ENCODE assay signal across 33 cellular contexts in the genomic region with DNA sequence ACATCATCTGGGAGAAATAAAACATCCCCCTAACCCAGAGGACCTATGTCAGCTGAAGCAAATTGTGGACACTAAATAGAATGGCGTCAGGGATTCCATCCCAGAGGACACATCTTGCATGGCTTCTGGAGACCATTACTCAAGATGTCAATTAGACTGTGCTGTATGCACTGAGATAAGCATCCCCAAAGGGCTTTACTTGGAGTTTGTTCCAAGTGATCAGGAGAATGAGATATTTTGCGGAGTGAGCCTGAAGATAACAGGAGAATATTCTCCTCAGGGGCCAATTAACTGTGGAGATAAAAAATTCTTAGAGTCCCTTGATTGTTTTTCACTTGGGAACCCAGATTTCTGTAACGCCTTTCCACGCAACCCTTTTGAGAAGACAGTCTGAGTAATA. TPM values are rescaled to one million over a fixed set of nuclear protein-coding genes. Genes with fewer than 3 reads are reported as not detected.
"Had no signal": no experiment of that assay in that cellular context is flagged by ENCODE, and none has a peak within 500 bp of the region (broad histone marks: within the 10 kb centered on the region; RNA-seq: fewer than 3 reads in every experiment).

No MANE protein-coding gene starts in this region.

- FAIRE-seq: urothelium cell line had no signal

- H3K27ac Mint-ChIP-seq: stimulated activated effector memory CD8-positive, alpha-beta T cell treated with anti-CD3 and anti-CD28 coated beads, Interleukin-12 subunit alpha, Interleukin-12 subunit beta, amount 100 ng/mL, for 72 hours; stimulated activated memory B cell treated with anti-CD40 and anti-IgM and Interleukin-4, amounts not matched to agents 10 μg/mL and 1 μg/mL and 100 μg/mL, for 72 hours; stimulated activated naive B cell treated with anti-CD40 and anti-IgM and Interleukin-4, amounts not matched to agents 10 μg/mL and 1 μg/mL and 100 μg/mL, for 72 hours; stimulated activated naive CD8-positive, alpha-beta T cell treated with anti-CD3 and anti-CD28 coated beads, Interleukin-15, amount 100 ng/mL, for 72 hours; stimulated activated naive CD8-positive, alpha-beta T cell treated with anti-CD3 and anti-CD28 coated beads, Interleukin-15, Interleukin-2, amounts not matched to agents 100 ng/mL and 50 ng/mL, for 24 hours; type B pancreatic cell had no signal

- DNase-seq: stimulated activated CD4-positive, alpha-beta T cell treated with anti-CD3 and anti-CD28 coated beads, Interleukin-2, amount 100 ng/mL, for 48 hours; stimulated activated CD4-positive, alpha-beta T cell treated with anti-CD3 and anti-CD28 coated beads, Interleukin-4, amount 100 ng/mL, for 1 hour; stimulated activated CD4-positive, alpha-beta T cell treated with anti-CD3 and anti-CD28 coated beads, Interleukin-4, amount 100 ng/mL, for 24 hours; stimulated activated CD4-positive, alpha-beta T cell treated with anti-CD3 and anti-CD28 coated beads, Interleukin-4, amount 100 ng/mL, for 4 hours; stimulated activated CD8-positive, alpha-beta memory T cell treated with anti-CD3 and anti-CD28 coated beads, Interleukin-4, amount 100 ng/mL, for 48 hours; stimulated activated naive B cell treated with anti-CD40 and anti-IgM and Interleukin-4, amounts not matched to agents 10 μg/mL and 1 μg/mL and 100 μg/mL, for 72 hours; stimulated activated naive CD4-positive, alpha-beta T cell; stimulated activated naive CD4-positive, alpha-beta T cell treated with Interleukin-2 at 50 U/mL for 16 hours; stimulated activated naive CD8-positive, alpha-beta T cell treated with anti-CD3 and anti-CD28 coated beads, Interleukin-15, amount 100 ng/mL, for 72 hours; stimulated activated naive CD8-positive, alpha-beta T cell treated with anti-CD3 and anti-CD28 coated beads, Interleukin-15, Interleukin-2, amounts not matched to agents 100 U/mL and 50 U/mL, for 24 hours; stomach; substantia nigra; testis; thyroid gland; tibial artery; transverse colon; trophoblast cell; upper lobe of left lung; upper lobe of right lung; uterus had no signal

- H3K27me3 Mint-ChIP-seq: stimulated activated memory B cell treated with anti-CD40 and anti-IgM and Interleukin-4, amounts not matched to agents 10 μg/mL and 1 μg/mL and 100 μg/mL, for 72 hours; stimulated activated naive B cell treated with anti-CD40 and anti-IgM and Interleukin-4, amounts not matched to agents 10 μg/mL and 1 μg/mL and 100 μg/mL, for 72 hours; stimulated activated naive CD8-positive, alpha-beta T cell treated with anti-CD3 and anti-CD28 coated beads, Interleukin-15, amount 100 ng/mL, for 72 hours; stimulated activated naive CD8-positive, alpha-beta T cell treated with anti-CD3 and anti-CD28 coated beads, Interleukin-15, Interleukin-2, amounts not matched to agents 100 ng/mL and 50 ng/mL, for 24 hours; type B pancreatic cell had no signal

- H3K36me3 Mint-ChIP-seq: stimulated activated effector memory CD8-positive, alpha-beta T cell treated with anti-CD3 and anti-CD28 coated beads, Interleukin-12 subunit alpha, Interleukin-12 subunit beta, amount 100 ng/mL, for 72 hours; type B pancreatic cell had no signal

- H3K9me3 ChIP-seq: stomach, suprapubic skin, testis, thoracic aorta, thyroid gland, tibial artery, transverse colon, upper lobe of left lung, upper lobe of right lung, uterus, vagina had no signal

- H3K4me3 ChIP-seq: stomach, suprapubic skin, testis, thoracic aorta, thyroid gland, tibial artery, tibial nerve, transverse colon, upper lobe of left lung, upper lobe of right lung, uterus, vagina had no signal

- ATAC-seq: stimulated activated effector memory CD8-positive, alpha-beta T cell treated with anti-CD3 and anti-CD28 coated beads, Interleukin-12 subunit alpha, Interleukin-12 subunit beta, amount 100 ng/mL, for 72 hours; stimulated activated memory B cell treated with anti-CD40 and anti-IgM and Interleukin-4, amounts not matched to agents 10 μg/mL and 1 μg/mL and 100 μg/mL, for 72 hours; stimulated activated naive B cell treated with anti-CD40 and anti-IgM and Interleukin-4, amounts not matched to agents 10 μg/mL and 1 μg/mL and 100 μg/mL, for 72 hours; stimulated activated naive CD8-positive, alpha-beta T cell treated with anti-CD3 and anti-CD28 coated beads, Interleukin-15, amount 100 ng/mL, for 72 hours; stimulated activated naive CD8-positive, alpha-beta T cell treated with anti-CD3 and anti-CD28 coated beads, Interleukin-15, Interleukin-2, amounts not matched to agents 100 U/mL and 50 U/mL, for 24 hours; upper lobe of right lung had no signal

- H3K36me3 ChIP-seq: suprapubic skin, thoracic aorta, thyroid gland, transverse colon, upper lobe of left lung, upper lobe of right lung, uterus, vagina had no signal

- H3K4me1 Mint-ChIP-seq: stimulated activated effector memory CD8-positive, alpha-beta T cell treated with anti-CD3 and anti-CD28 coated beads, Interleukin-12 subunit alpha, Interleukin-12 subunit beta, amount 100 ng/mL, for 72 hours; stimulated activated memory B cell treated with anti-CD40 and anti-IgM and Interleukin-4, amounts not matched to agents 10 μg/mL and 1 μg/mL and 100 μg/mL, for 72 hours; stimulated activated naive CD8-positive, alpha-beta T cell treated with anti-CD3 and anti-CD28 coated beads, Interleukin-15, amount 100 ng/mL, for 72 hours had no signal

- H3K4me1 ChIP-seq: stomach, suprapubic skin, testis, thyroid gland, tibial artery, tibial nerve, transverse colon, upper lobe of left lung, upper lobe of right lung, uterus, vagina had no signal

- H3K27me3 ChIP-seq: stomach, suprapubic skin, testis, thyroid gland, tibial artery, tibial nerve, transverse colon, upper lobe of left lung, upper lobe of right lung, uterus, vagina had no signal

- H3K27ac ChIP-seq: stomach, suprapubic skin, testis, thoracic aorta, thyroid gland, tibial artery, tibial nerve, transverse colon, upper lobe of left lung, upper lobe of right lung, uterus, vagina had no signal

- H3K9me3 Mint-ChIP-seq: stimulated activated effector memory CD8-positive, alpha-beta T cell treated with anti-CD3 and anti-CD28 coated beads, Interleukin-12 subunit alpha, Interleukin-12 subunit beta, amount 100 ng/mL, for 72 hours; stimulated activated naive CD8-positive, alpha-beta T cell treated with anti-CD3 and anti-CD28 coated beads, Interleukin-15, amount 100 ng/mL, for 72 hours; stimulated activated naive CD8-positive, alpha-beta T cell treated with anti-CD3 and anti-CD28 coated beads, Interleukin-15, Interleukin-2, amounts not matched to agents 100 ng/mL and 50 ng/mL, for 24 hours had no signal

- H3K4me3 Mint-ChIP-seq: stimulated activated effector memory CD8-positive, alpha-beta T cell treated with anti-CD3 and anti-CD28 coated beads, Interleukin-12 subunit alpha, Interleukin-12 subunit beta, amount 100 ng/mL, for 72 hours; stimulated activated memory B cell treated with anti-CD40 and anti-IgM and Interleukin-4, amounts not matched to agents 10 μg/mL and 1 μg/mL and 100 μg/mL, for 72 hours; stimulated activated naive B cell treated with anti-CD40 and anti-IgM and Interleukin-4, amounts not matched to agents 10 μg/mL and 1 μg/mL and 100 μg/mL, for 72 hours; stimulated activated naive CD8-positive, alpha-beta T cell treated with anti-CD3 and anti-CD28 coated beads, Interleukin-15, amount 100 ng/mL, for 72 hours; stimulated activated naive CD8-positive, alpha-beta T cell treated with anti-CD3 and anti-CD28 coated beads, Interleukin-15, Interleukin-2, amounts not matched to agents 100 ng/mL and 50 ng/mL, for 24 hours; type B pancreatic cell had no signal

RNA-seq across cellular contexts. Expression of a gene that starts 4.5 kb away (rescaled TPM):
- total RNA-seq: testis, transverse colon, upper lobe of right lung, ureter, urinary bladder, uterus, vagina had no signal
- polyA plus RNA-seq: stomach had no signal

RNA-seq across cellular contexts. Expression of a gene that starts 48.0 kb away (rescaled TPM):
- total RNA-seq: stomach, temporal lobe, thyroid gland, transverse colon, upper lobe of right lung, ureter, urinary bladder, vagina had no signal

RNA-seq across cellular contexts. Expression of a gene that starts 53.6 kb away (rescaled TPM):
- total RNA-seq: stomach, subcutaneous adipose tissue, suprapubic skin, temporal lobe, thyroid gland, tibial nerve, transverse colon, upper lobe of left lung, upper lobe of right lung, urinary bladder, vagina had no signal
- polyA plus RNA-seq: stomach, urinary bladder had no signal
